ENCODE assay signal across 9 cellular contexts in the genomic region with DNA sequence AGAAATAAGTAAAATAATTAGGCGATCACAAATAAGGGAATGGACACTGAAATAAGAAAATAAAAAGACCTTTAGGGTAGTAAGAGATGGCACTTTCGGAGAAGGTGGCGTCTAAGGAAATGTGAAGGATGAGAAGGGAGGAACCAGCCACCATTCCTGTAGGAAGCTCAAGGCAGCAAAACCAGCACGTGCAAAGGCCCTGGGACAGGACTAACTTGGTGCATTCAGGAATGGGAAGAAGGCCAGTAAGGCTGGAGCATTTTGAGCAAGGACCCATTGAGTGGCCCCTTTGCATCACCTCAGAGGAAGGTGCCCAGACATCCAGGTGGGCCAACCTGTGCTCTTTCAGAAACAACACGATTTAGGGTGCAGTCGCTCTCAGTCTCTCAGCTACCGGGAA. TPM values are rescaled to one million over a fixed set of nuclear protein-coding genes. Genes with fewer than 3 reads are reported as not detected.
DNase-seq lines count a peak whose midpoint lies in the region; ATAC-seq and TF ChIP-seq lines count a peak whose summit lies in the region.
"Had no signal": no experiment of that assay in that cellular context is flagged by ENCODE, and none has a peak within 500 bp of the region (broad histone marks: within the 10 kb centered on the region; RNA-seq: fewer than 3 reads in every experiment).

No MANE protein-coding gene starts in this region.

- no peak overlapping the region for H3K27ac Mint-ChIP-seq in GM23338
- H3K27ac Mint-ChIP-seq in activated naive CD8-positive, alpha-beta T cell treated with anti-CD3 and anti-CD28 coated beads, Interleukin-2, amount 10 ng/mL, durations not matched to agents 7 days and 5 days = peak overlapping the region; percentile 90

- no peak overlapping the region for H3K4me2 ChIP-seq in GM23338

- H3K9me2 ChIP-seq in GM23338 (ENCODE audit: insufficient read depth) = no peaks in the 10 kb centered on the region

- H2AFZ ChIP-seq in GM23338 = no peak overlapping the region

- no peak for ATAC-seq in GM23338
- ATAC-seq in activated naive CD8-positive, alpha-beta T cell treated with anti-CD3 and anti-CD28 coated beads, Interleukin-2, amount 10 ng/mL, durations not matched to agents 7 days and 5 days (ENCODE audit: low read depth) = no peak
- ATAC-seq in sciatic nerve = no peak
- ATAC-seq in HG03280 (IDR thresholded peaks at IDR 0.05; ENCODE audit: unreplicated experiment) = no peak

- POLR2A ChIA-PET in activated naive CD8-positive, alpha-beta T cell treated with anti-CD3 and anti-CD28 coated beads, Interleukin-2, amount 10 ng/mL, durations not matched to agents 7 days and 5 days (lab: Charles Lee) = interaction anchor here (0.6 to 2.4 kb wide), 8 partner anchors 8 to 487 kb away, joined by 3 to 14 read pairs (median 4); a partner anchor contains a TSS

- no peaks in the 10 kb centered on the region for H3K36me3 Mint-ChIP-seq in GM23338 (ENCODE audit: low read depth)
- peaks cover 6% of the 10 kb centered on the region for H3K36me3 Mint-ChIP-seq in activated naive CD8-positive, alpha-beta T cell treated with anti-CD3 and anti-CD28 coated beads, Interleukin-2, amount 10 ng/mL, durations not matched to agents 7 days and 5 days

- peaks cover 36% of the 10 kb centered on the region for H3K27me3 Mint-ChIP-seq in GM23338 (ENCODE audit: insufficient read depth, low read depth, poor library complexity)
- H3K27me3 Mint-ChIP-seq in activated naive CD8-positive, alpha-beta T cell treated with anti-CD3 and anti-CD28 coated beads, Interleukin-2, amount 10 ng/mL, durations not matched to agents 7 days and 5 days = no peaks in the 10 kb centered on the region

- TF ChIP-seq CTCF in 22Rv1 (IDR thresholded peaks at IDR 0.05) = no peak
- TF ChIP-seq CTCF in GM23338 (conservative IDR thresholded peaks at IDR 0.05; ENCODE audit: low read depth in 2 of 2) = no peak

- H3K9me3 ChIP-seq in mucosa of rectum (ENCODE audit: control insufficient read depth in 2 of 2, low read length in 2 of 2) = no peaks in the 10 kb centered on the region

- H4K20me1 ChIP-seq in GM23338 (replicated peaks; ENCODE audit: insufficient read depth) = peaks cover 4% of the 10 kb centered on the region

- peak overlapping the region; percentile 81 for H3K4me3 Mint-ChIP-seq in GM23338
- peak overlapping the region; percentile 90 for H3K4me3 Mint-ChIP-seq in activated naive CD8-positive, alpha-beta T cell treated with anti-CD3 and anti-CD28 coated beads, Interleukin-2, amount 10 ng/mL, durations not matched to agents 7 days and 5 days

- intact Hi-C loops in sciatic nerve (cut with DNase I) = no loop called here

- DNase-seq in GM23338 (ENCODE audit: low spot score) (no peak), NCI-H446 treated with DMSO at 0.1 percent for 48 hours (lab: John Stamatoyannopoulos, UW) (no peak), occipital lobe (lab: John Stamatoyannopoulos, UW) (no peak), sciatic nerve (ENCODE audit: low spot score) (no peak)
- no peak for DNase-seq in activated naive CD8-positive, alpha-beta T cell treated with anti-CD3 and anti-CD28 coated beads, Interleukin-2, amount 10 ng/mL, durations not matched to agents 7 days and 5 days
- DNase-seq: NCI-H1694 had no signal

- no peak overlapping the region for H3K4me3 ChIP-seq in GM23338
- no peak overlapping the region for H3K4me3 ChIP-seq in mucosa of rectum (ENCODE audit: low read length in 2 of 2)

- H3K4me1 Mint-ChIP-seq in GM23338 = peaks cover 28% of the 10 kb centered on the region
- peaks cover 77% of the 10 kb centered on the region for H3K4me1 Mint-ChIP-seq in activated naive CD8-positive, alpha-beta T cell treated with anti-CD3 and anti-CD28 coated beads, Interleukin-2, amount 10 ng/mL, durations not matched to agents 7 days and 5 days

- peaks cover 23% of the 10 kb centered on the region for H3K4me1 ChIP-seq in GM23338 (ENCODE audit: insufficient read depth)
- H3K4me1 ChIP-seq in mucosa of rectum (ENCODE audit: control insufficient read depth in 2 of 2, insufficient read depth in 2 of 2, low read length in 2 of 2) = peaks cover 31 to 45% of the 10 kb centered on the region in 2 donors

- H3K36me3 ChIP-seq in GM23338 (ENCODE audit: insufficient read depth) (no peaks in the 10 kb centered on the region), mucosa of rectum (ENCODE audit: control insufficient read depth in 2 of 2, insufficient read depth in 2 of 2, low read length in 2 of 2) (no peaks in the 10 kb centered on the region)

- peak overlapping the region; percentile 54 for H3K27ac ChIP-seq in 22Rv1
- no peak overlapping the region for H3K27ac ChIP-seq in GM23338 (ENCODE audit: low read depth)
- H3K27ac ChIP-seq in mucosa of rectum (ENCODE audit: low read depth in 2 of 2, low read length in 2 of 2) = peak overlapping the region; percentile 87

- H3K79me2 ChIP-seq in GM23338 (replicated peaks; ENCODE audit: insufficient read depth) = peaks cover 31% of the 10 kb centered on the region

- H3K9me3 Mint-ChIP-seq in GM23338 = peaks cover 9% of the 10 kb centered on the region; the same call in 2 of the 3 replicates
- H3K9me3 Mint-ChIP-seq in activated naive CD8-positive, alpha-beta T cell treated with anti-CD3 and anti-CD28 coated beads, Interleukin-2, amount 10 ng/mL, durations not matched to agents 7 days and 5 days = no peaks in the 10 kb centered on the region

- H3F3A ChIP-seq in GM23338 (replicated peaks; ENCODE audit: low read depth) = peaks cover 15% of the 10 kb centered on the region

- peaks cover 46% of the 10 kb centered on the region for H3K27me3 ChIP-seq in GM23338 (ENCODE audit: insufficient read depth)
- H3K27me3 ChIP-seq in mucosa of rectum (ENCODE audit: control insufficient read depth in 2 of 2, insufficient read depth in 2 of 2, low read length in 2 of 2) = no peaks in the 10 kb centered on the region

- H3K9ac ChIP-seq in mucosa of rectum (ENCODE audit: low read depth in 1 of 2, low read length in 2 of 2) = no peak overlapping the region

TF ChIP-seq in GM23338, 12 proteins besides CTCF, POLR2A, EP300 and RAD21 (continues in another document):
- TF ChIP-seq ZNF114 (CRISPR knock-in tag; IDR thresholded peaks at IDR 0.05) (no peak), CREB1 (CRISPR knock-in tag; IDR thresholded peaks at IDR 0.05; ENCODE audit: low read depth) (no peak), EZH2 (IDR thresholded peaks at IDR 0.05; ENCODE audit: low read depth, unreplicated experiment) (no peak), EZH2phosphoT487 (IDR thresholded peaks at IDR 0.05; ENCODE audit: unreplicated experiment) (no peak), NANOG (IDR thresholded peaks at IDR 0.05; ENCODE audit: borderline replicate concordance) (no peak), POLR2AphosphoS5 (IDR thresholded peaks at IDR 0.05; ENCODE audit: low read depth) (no peak)
- TF ChIP-seq, protein P1, sequence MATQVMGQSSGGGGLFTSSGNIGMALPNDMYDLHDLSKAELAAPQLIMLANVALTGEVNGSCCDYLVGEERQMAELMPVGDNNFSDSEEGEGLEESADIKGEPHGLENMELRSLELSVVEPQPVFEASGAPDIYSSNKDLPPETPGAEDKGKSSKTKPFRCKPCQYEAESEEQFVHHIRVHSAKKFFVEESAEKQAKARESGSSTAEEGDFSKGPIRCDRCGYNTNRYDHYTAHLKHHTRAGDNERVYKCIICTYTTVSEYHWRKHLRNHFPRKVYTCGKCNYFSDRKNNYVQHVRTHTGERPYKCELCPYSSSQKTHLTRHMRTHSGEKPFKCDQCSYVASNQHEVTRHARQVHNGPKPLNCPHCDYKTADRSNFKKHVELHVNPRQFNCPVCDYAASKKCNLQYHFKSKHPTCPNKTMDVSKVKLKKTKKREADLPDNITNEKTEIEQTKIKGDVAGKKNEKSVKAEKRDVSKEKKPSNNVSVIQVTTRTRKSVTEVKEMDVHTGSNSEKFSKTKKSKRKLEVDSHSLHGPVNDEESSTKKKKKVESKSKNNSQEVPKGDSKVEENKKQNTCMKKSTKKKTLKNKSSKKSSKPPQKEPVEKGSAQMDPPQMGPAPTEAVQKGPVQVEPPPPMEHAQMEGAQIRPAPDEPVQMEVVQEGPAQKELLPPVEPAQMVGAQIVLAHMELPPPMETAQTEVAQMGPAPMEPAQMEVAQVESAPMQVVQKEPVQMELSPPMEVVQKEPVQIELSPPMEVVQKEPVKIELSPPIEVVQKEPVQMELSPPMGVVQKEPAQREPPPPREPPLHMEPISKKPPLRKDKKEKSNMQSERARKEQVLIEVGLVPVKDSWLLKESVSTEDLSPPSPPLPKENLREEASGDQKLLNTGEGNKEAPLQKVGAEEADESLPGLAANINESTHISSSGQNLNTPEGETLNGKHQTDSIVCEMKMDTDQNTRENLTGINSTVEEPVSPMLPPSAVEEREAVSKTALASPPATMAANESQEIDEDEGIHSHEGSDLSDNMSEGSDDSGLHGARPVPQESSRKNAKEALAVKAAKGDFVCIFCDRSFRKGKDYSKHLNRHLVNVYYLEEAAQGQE (IDR thresholded peaks at IDR 0.05; ENCODE audit: unreplicated experiment) = no peak

RNA-seq across cellular contexts. Expression of a gene that starts 0.7 kb away (rescaled TPM):
- total RNA-seq in GM23338 (2014; rRNA removed; shearing (Covaris generic)) = 10.4 and 10.9 TPM in 2 replicates
- 6.7 and 6.8 TPM in 2 replicates for polyA plus RNA-seq in GM23338 (2016; fragmentation: Nextera tagmentation; extraction: Ambion mirVana)
- 10 to 100 TPM; 33.4 to 36.8 TPM for total RNA-seq in activated naive CD8-positive, alpha-beta T cell treated with anti-CD3 and anti-CD28 coated beads, Interleukin-2, amount 10 ng/mL, durations not matched to agents 7 days and 5 days
- 15.3 TPM for total RNA-seq in occipital lobe
- total RNA-seq in sciatic nerve = 24.8 TPM
